In genomic region chr1:162711066-162711465, GRCh38 we compare ENCODE assay signal across 22 cellular contexts.
DNase-seq lines count a peak whose midpoint lies in the region; ATAC-seq and TF ChIP-seq lines count a peak whose summit lies in the region.
"Had no signal": no experiment of that assay in that cellular context is flagged by ENCODE, and none has a peak within 500 bp of the region (broad histone marks: within the 10 kb centered on the region; RNA-seq: fewer than 3 reads in every experiment).

No MANE protein-coding gene starts in this region.

- H3K36me3 ChIP-seq in GM23248 (ENCODE audit: low read depth) (peaks cover 21% of the 10 kb centered on the region; the same call in 1 of the 2 replicates), adrenal gland (replicated peaks in 1 of 2) (no peaks in the 10 kb centered on the region), left lung (no peaks in the 10 kb centered on the region), stomach smooth muscle (ENCODE audit: control insufficient read depth in 2 of 2, insufficient read depth in 2 of 2, low read length in 2 of 2) (peaks cover 4 to 5% of the 10 kb centered on the region in 2 donors), OCI-LY7 (ENCODE audit: insufficient read depth, low read length) (no peaks in the 10 kb centered on the region)
- H3K36me3 ChIP-seq: gastrocnemius medialis, lower lobe of right lung, neutrophil had no signal

- no peak for TF ChIP-seq POLR2A in adrenal gland (IDR thresholded peaks at IDR 0.05)

- no peaks in the 10 kb centered on the region for H3K9me2 ChIP-seq in GM23248 (ENCODE audit: insufficient read depth)
- no peaks in the 10 kb centered on the region for H3K9me2 ChIP-seq in OCI-LY7 (ENCODE audit: insufficient read depth, low read length)

- H3K4me2 ChIP-seq in GM23248 (ENCODE audit: unreplicated experiment): peak overlapping the region; percentile 74
- no peak overlapping the region for H3K4me2 ChIP-seq in OCI-LY7 (ENCODE audit: low read length)

- in situ Hi-C loops in GM23248 (cut with MboI): no loop called here

- H3K27me3 ChIP-seq in GM23248 (replicated peaks; ENCODE audit: insufficient read depth) (no peaks in the 10 kb centered on the region), adrenal gland (no peaks in the 10 kb centered on the region), left lung (no peaks in the 10 kb centered on the region), stomach smooth muscle (ENCODE audit: control insufficient read depth in 1 of 2, insufficient read depth in 2 of 2, low read length in 2 of 2) (no peaks in the 10 kb centered on the region)
- H3K27me3 ChIP-seq: gastrocnemius medialis, neutrophil had no signal

- peak overlapping the region; percentile 43 for H3K9ac ChIP-seq in GM23248
- H3K9ac ChIP-seq in stomach smooth muscle (ENCODE audit: low read length in 2 of 2): peak overlapping the region in 1 of 2 donors; percentile 65

- H3K9me3 ChIP-seq in GM23248 (ENCODE audit: low read depth): no peaks in the 10 kb centered on the region
- no peaks in the 10 kb centered on the region for H3K9me3 ChIP-seq in adrenal gland (replicated peaks in 1 of 3)
- H3K9me3 ChIP-seq in left lung: no peaks in the 10 kb centered on the region
- no peaks in the 10 kb centered on the region for H3K9me3 ChIP-seq in stomach smooth muscle (ENCODE audit: control insufficient read depth in 2 of 2, low read length in 2 of 2)
- no peaks in the 10 kb centered on the region for H3K9me3 ChIP-seq in OCI-LY7 (ENCODE audit: low read length)
- H3K9me3 ChIP-seq: gastrocnemius medialis, lower lobe of right lung, neutrophil had no signal

- POLR2A ChIA-PET in OCI-LY7 (lab: Charles Lee): interaction anchor here (0.5 kb wide), 1 partner anchor 53 kb away, joined by 5 read pairs; no protein-coding TSS in a partner anchor

- H3F3A ChIP-seq in GM23248 (ENCODE audit: insufficient read depth): peaks cover 48% of the 10 kb centered on the region

- H4K20me1 ChIP-seq in GM23248 (ENCODE audit: insufficient read depth) (peaks cover 27% of the 10 kb centered on the region), OCI-LY7 (ENCODE audit: insufficient read depth, low read length) (no peaks in the 10 kb centered on the region)

- no peak for ATAC-seq in left lung
- ATAC-seq: activated T-cell treated with anti-CD3 and anti-CD28 coated beads, Interleukin-2, amount 50 U/mL, for 4 hours had no signal

- no peak for TF ChIP-seq CTCF in adrenal gland (IDR thresholded peaks at IDR 0.05)
- TF ChIP-seq CTCF in left lung (IDR thresholded peaks at IDR 0.05): no peak
- TF ChIP-seq CTCF in OCI-LY7 (conservative IDR thresholded peaks at IDR 0.05; ENCODE audit: low read length): no peak

- no peak overlapping the region for H3K4me3 ChIP-seq in GM23248
- H3K4me3 ChIP-seq in adrenal gland: no peak overlapping the region
- H3K4me3 ChIP-seq in left lung: no peak overlapping the region
- H3K4me3 ChIP-seq in stomach smooth muscle (ENCODE audit: low read length in 2 of 2): peak overlapping the region in 1 of 2 donors; percentile 47
- no peak overlapping the region for H3K4me3 ChIP-seq in OCI-LY7 (ENCODE audit: low read depth, low read length, poor library complexity, severe bottlenecking)
- H3K4me3 ChIP-seq: gastrocnemius medialis, lower lobe of right lung had no signal

- BruUV-seq in OCI-LY7 (replicated peaks; lab: Mats Ljungman, UMichigan): no TSS peak

- H3K79me2 ChIP-seq in GM23248 (ENCODE audit: insufficient read depth): peaks cover 100% of the 10 kb centered on the region
- no peaks in the 10 kb centered on the region for H3K79me2 ChIP-seq in OCI-LY7 (ENCODE audit: insufficient read depth, low read depth, low read length)

- intact Hi-C loops in adrenal gland (cut with DNase I) (no loop called here), left lung (cut with DNase I) (loop anchor here in 1 of 2 donors (10.0 kb wide), 1 partner anchor 96 kb away; no protein-coding TSS in a partner anchor), OCI-LY7 (cut with micrococcal nuclease; ENCODE audit: unreplicated experiment) (no loop called here)

- DNase-seq in GM23248 (no peak), adrenal gland (no peak), left lung (no peak), OCI-LY7 (ENCODE audit: low spot score) (no peak), GOT3 (lab: John Stamatoyannopoulos, UW) (no peak), NCI-H82 treated with DMSO at 0.1 percent for 48 hours (lab: John Stamatoyannopoulos, UW; ENCODE audit: unreplicated experiment) (no peak), CD1c-positive myeloid dendritic cell (ENCODE audit: extremely low spot score) (no peak)
- DNase-seq: activated CD4-positive, alpha-beta T cell treated with anti-CD3 and anti-CD28 coated beads for 1 hour; activated naive CD4-positive, alpha-beta T cell; activated T-cell treated with anti-CD3 and anti-CD28 coated beads, Interleukin-2, amount 50 U/mL, for 4 hours; amygdala; central memory CD4-positive, alpha-beta T cell; gastrocnemius medialis; H7; KG1; lower lobe of right lung; NCI-H2171; NCI-H526 treated with DMSO at 0.1 percent for 48 hours; stimulated activated CD4-positive, alpha-beta T cell treated with anti-CD3 and anti-CD28 coated beads, Interleukin-4, amount 100 ng/mL, for 4 hours had no signal

- CTCF ChIA-PET in OCI-LY7 (lab: Charles Lee; ENCODE audit: unreplicated experiment): no interaction called here

- H2AFZ ChIP-seq in GM23248 (no peak overlapping the region), OCI-LY7 (ENCODE audit: low read length) (no peak overlapping the region)

- WGBS in GM23248 (ENCODE audit: low coverage in 1 of 2, low lambda C conversion rate in 2 of 2, missing lambda C conversion rate in 2 of 2), 2 experiments: 40 to 42% methylated on average over 3 of the region's 3 CpGs
- 35 to 55% (median 47%) methylated on average over 3 of the region's 3 CpGs for WGBS in adrenal gland, 4 donors

- H3K27ac ChIP-seq in GM23248 (peak overlapping the region; percentile 74), adrenal gland (peak overlapping the region; percentile 6 to 89 (median 77)), left lung (peak overlapping the region; percentile 35 to 78), stomach smooth muscle (ENCODE audit: low read length) (peak overlapping the region; percentile 83), OCI-LY7 (ENCODE audit: low read depth, low read length, poor library complexity, severe bottlenecking) (no peak overlapping the region)
- H3K27ac ChIP-seq: epithelial cell of prostate, lower lobe of right lung, neutrophil had no signal

- H3K4me1 ChIP-seq in GM23248 (ENCODE audit: insufficient read depth) (peaks cover 34% of the 10 kb centered on the region), adrenal gland (replicated peaks in 1 of 2) (peaks cover 56 to 57% of the 10 kb centered on the region in 2 donors), left lung (peaks cover 16 to 23% of the 10 kb centered on the region in 2 donors), stomach smooth muscle (ENCODE audit: control insufficient read depth, insufficient read depth, low read length) (peaks cover 59% of the 10 kb centered on the region), OCI-LY7 (ENCODE audit: insufficient read depth, low read length, poor library complexity, severe bottlenecking) (no peaks in the 10 kb centered on the region)
